Comparison of ENCODE assay signal across 13 cellular contexts in the genomic region with DNA sequence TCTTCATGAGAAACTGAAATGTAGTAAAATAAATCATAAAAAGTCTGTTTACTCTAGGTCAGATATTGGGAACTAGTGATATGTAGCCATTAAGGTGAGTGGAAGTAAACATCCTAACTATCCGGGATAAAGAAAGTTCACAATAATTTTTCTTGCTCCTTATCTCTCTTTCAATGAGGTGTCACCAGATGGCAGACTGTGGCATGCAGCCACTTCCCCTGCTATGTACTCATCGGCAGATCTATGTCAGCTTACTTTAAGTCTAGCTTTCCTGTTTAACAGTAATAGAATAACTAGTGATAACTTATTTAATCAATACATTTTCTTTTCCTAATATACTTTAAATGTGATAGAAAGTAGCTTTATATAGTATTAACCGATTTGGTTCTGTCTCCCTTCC.
DNase-seq lines count a peak whose midpoint lies in the region; ATAC-seq, FAIRE-seq and TF ChIP-seq lines count a peak whose summit lies in the region.
"Had no signal": no experiment of that assay in that cellular context is flagged by ENCODE, and none has a peak within 500 bp of the region (broad histone marks: within the 10 kb centered on the region; RNA-seq: fewer than 3 reads in every experiment).

No MANE protein-coding gene starts in this region.

- H3K27ac Mint-ChIP-seq in endodermal cell, result no peak overlapping the region
- H3K27ac Mint-ChIP-seq in neural progenitor cell, result peak overlapping the region; percentile 59
- H3K27ac Mint-ChIP-seq in stimulated activated naive CD8-positive, alpha-beta T cell treated with anti-CD3 and anti-CD28 coated beads, Interleukin-15, amount 100 ng/mL, for 72 hours, result no peak overlapping the region

- no peak overlapping the region for H3K4me2 ChIP-seq in OCI-LY3 (ENCODE audit: low read length)
- no peak overlapping the region for H3K4me2 ChIP-seq in neural progenitor cell

- H2AFZ ChIP-seq in OCI-LY3 (ENCODE audit: low read depth, low read length) (no peak overlapping the region), neural progenitor cell (replicated peaks) (no peak overlapping the region)
- H2AFZ ChIP-seq: GM23248 had no signal

- H3K4me1 ChIP-seq in OCI-LY3 (ENCODE audit: low read length) (no peaks in the 10 kb centered on the region), endodermal cell (ENCODE audit: control insufficient read depth, insufficient read depth, low read length) (peaks cover 3% of the 10 kb centered on the region), neural progenitor cell (peaks cover 30% of the 10 kb centered on the region)

- no peak for ATAC-seq in stimulated activated naive CD8-positive, alpha-beta T cell treated with anti-CD3 and anti-CD28 coated beads, Interleukin-15, amount 100 ng/mL, for 72 hours

- DNase-seq in ELR (ENCODE audit: low read depth), result peak; percentile 31
- no peak for DNase-seq in endodermal cell
- DNase-seq in neural progenitor cell (ENCODE audit: low spot score), result no peak
- DNase-seq in AG08396 (ENCODE audit: low spot score), result no peak
- no peak for DNase-seq in urothelium cell line (ENCODE audit: low spot score)
- DNase-seq in stimulated activated naive CD8-positive, alpha-beta T cell treated with anti-CD3 and anti-CD28 coated beads, Interleukin-15, amount 100 ng/mL, for 72 hours, result no peak
- no peak for DNase-seq in KG1 (lab: John Stamatoyannopoulos, UW)
- DNase-seq: activated naive CD4-positive, alpha-beta T cell treated with anti-CD3 and anti-CD28 coated beads, Interleukin-2, amount 50 U/mL, for 16 hours; GM23248; NCI-H1417; NK-92 treated with Interleukin-12 subunit alpha and Interleukin-12 subunit beta, amount 100 ng/mL, for 24 hours had no signal

- H4K20me1 ChIP-seq in OCI-LY3 (ENCODE audit: insufficient read depth, low read length) (no peaks in the 10 kb centered on the region), neural progenitor cell (ENCODE audit: low read depth) (no peaks in the 10 kb centered on the region)

- H3K4me1 Mint-ChIP-seq in endodermal cell (peaks cover 19% of the 10 kb centered on the region), neural progenitor cell (peaks cover 29% of the 10 kb centered on the region)
- no peaks in the 10 kb centered on the region for H3K4me1 Mint-ChIP-seq in stimulated activated naive CD8-positive, alpha-beta T cell treated with anti-CD3 and anti-CD28 coated beads, Interleukin-15, amount 100 ng/mL, for 72 hours

- H3K27ac ChIP-seq in OCI-LY3 (ENCODE audit: low read length) (no peak overlapping the region), endodermal cell (ENCODE audit: low read depth, low read length) (no peak overlapping the region), neural progenitor cell (no peak overlapping the region)
- H3K27ac ChIP-seq: coronary artery, GM23248 had no signal

- no peaks in the 10 kb centered on the region for H3K9me3 Mint-ChIP-seq in endodermal cell
- H3K9me3 Mint-ChIP-seq in neural progenitor cell, result peaks cover 6% of the 10 kb centered on the region
- H3K9me3 Mint-ChIP-seq in stimulated activated naive CD8-positive, alpha-beta T cell treated with anti-CD3 and anti-CD28 coated beads, Interleukin-15, amount 100 ng/mL, for 72 hours, result no peaks in the 10 kb centered on the region

- peak; percentile 30; the same call in 1 of the 2 replicates for TF ChIP-seq CTCF in OCI-LY3 (IDR thresholded peaks at IDR 0.05; ENCODE audit: low read depth, low read length)
- peak; percentile 26 for TF ChIP-seq CTCF in endodermal cell (conservative IDR thresholded peaks at IDR 0.05)
- TF ChIP-seq CTCF in neural progenitor cell (IDR thresholded peaks at IDR 0.05), result peak; percentile 10

- H3K4me3 ChIP-seq in OCI-LY3 (ENCODE audit: low read length), result no peak overlapping the region
- H3K4me3 ChIP-seq in endodermal cell (ENCODE audit: low read length), result no peak overlapping the region
- H3K4me3 ChIP-seq in neural progenitor cell, result no peak overlapping the region
- H3K4me3 ChIP-seq: coronary artery, GM23248 had no signal

- no peak for FAIRE-seq in urothelium cell line (lab: Jason Lieb, UNC)

- H3K36me3 Mint-ChIP-seq in endodermal cell (ENCODE audit: low read depth) (no peaks in the 10 kb centered on the region), neural progenitor cell (peaks cover 2% of the 10 kb centered on the region)

- no peaks in the 10 kb centered on the region for H3K36me3 ChIP-seq in OCI-LY3 (replicated peaks; ENCODE audit: low read depth, low read length)
- no peaks in the 10 kb centered on the region for H3K36me3 ChIP-seq in endodermal cell (ENCODE audit: control insufficient read depth, insufficient read depth, low read length)
- no peaks in the 10 kb centered on the region for H3K36me3 ChIP-seq in neural progenitor cell

- no peaks in the 10 kb centered on the region for H3K27me3 ChIP-seq in OCI-LY3 (ENCODE audit: low read depth, low read length)
- no peaks in the 10 kb centered on the region for H3K27me3 ChIP-seq in endodermal cell (ENCODE audit: control insufficient read depth, insufficient read depth, low read length, poor library complexity, severe bottlenecking)
- no peaks in the 10 kb centered on the region for H3K27me3 ChIP-seq in neural progenitor cell

- H3K27me3 Mint-ChIP-seq in endodermal cell (ENCODE audit: insufficient read depth) (no peaks in the 10 kb centered on the region), neural progenitor cell (ENCODE audit: insufficient read depth, low read depth) (no peaks in the 10 kb centered on the region)
- peaks cover 26% of the 10 kb centered on the region for H3K27me3 Mint-ChIP-seq in stimulated activated naive CD8-positive, alpha-beta T cell treated with anti-CD3 and anti-CD28 coated beads, Interleukin-15, amount 100 ng/mL, for 72 hours

- H3K4me3 Mint-ChIP-seq in endodermal cell, result no peak overlapping the region
- H3K4me3 Mint-ChIP-seq in neural progenitor cell, result no peak overlapping the region
- H3K4me3 Mint-ChIP-seq in stimulated activated naive CD8-positive, alpha-beta T cell treated with anti-CD3 and anti-CD28 coated beads, Interleukin-15, amount 100 ng/mL, for 72 hours, result no peak overlapping the region

- H3K9me3 ChIP-seq in OCI-LY3 (ENCODE audit: insufficient read depth, low read length) (no peaks in the 10 kb centered on the region), endodermal cell (ENCODE audit: control insufficient read depth, low read length) (no peaks in the 10 kb centered on the region), neural progenitor cell (ENCODE audit: low read depth) (no peaks in the 10 kb centered on the region)

- 33 to 83% methylated on average over 1 to 3 of the region's 3 CpGs for WGBS in endodermal cell (ENCODE audit: insufficient coverage in 1 of 2, insufficient read length in 1 of 2), 2 experiments

- peaks cover 12% of the 10 kb centered on the region for H3F3A ChIP-seq in neural progenitor cell (ENCODE audit: low read depth)

- no peak overlapping the region for H3K9ac ChIP-seq in OCI-LY3 (ENCODE audit: low read length)
- H3K9ac ChIP-seq in endodermal cell (ENCODE audit: extremely low read depth, low read length, poor library complexity, severe bottlenecking), result no peak overlapping the region
- no peak overlapping the region for H3K9ac ChIP-seq in neural progenitor cell
- H3K9ac ChIP-seq: GM23248 had no signal

- no peaks in the 10 kb centered on the region for H3K79me2 ChIP-seq in OCI-LY3 (ENCODE audit: low read length)
- H3K79me2 ChIP-seq in neural progenitor cell (ENCODE audit: low read depth), result no peaks in the 10 kb centered on the region
